8 cellular contexts compared by ENCODE assay signal in genomic region chr13:42548731-42549554, GRCh38. TPM values are rescaled to one million over a fixed set of nuclear protein-coding genes. Genes with fewer than 3 reads are reported as not detected.
DNase-seq lines count a peak whose midpoint lies in the region; ATAC-seq lines count a peak whose summit lies in the region.

No MANE protein-coding gene starts in this region.

- H3K9me3 Mint-ChIP-seq in memory B cell = no peaks in the 10 kb centered on the region
- H3K9me3 Mint-ChIP-seq in CD4-positive, alpha-beta memory T cell = no peaks in the 10 kb centered on the region

- H3K36me3 ChIP-seq in MG63 = no peaks in the 10 kb centered on the region
- no peaks in the 10 kb centered on the region for H3K36me3 ChIP-seq in CD4-positive, alpha-beta memory T cell (ENCODE audit: insufficient read depth, low read length)

- no peaks in the 10 kb centered on the region for H3K36me3 Mint-ChIP-seq in memory B cell
- H3K36me3 Mint-ChIP-seq in CD4-positive, alpha-beta memory T cell = no peaks in the 10 kb centered on the region

- H3K9me3 ChIP-seq in MG63 = no peaks in the 10 kb centered on the region
- no peaks in the 10 kb centered on the region for H3K9me3 ChIP-seq in CD4-positive, alpha-beta memory T cell (ENCODE audit: control insufficient read depth in 1 of 2, low read length in 2 of 2)

- CTCF ChIA-PET in CD4-positive, alpha-beta memory T cell (lab: Charles Lee; ENCODE audit: partially characterized antibody) = no interaction called here

- peaks cover 12% of the 10 kb centered on the region for H3K4me1 Mint-ChIP-seq in memory B cell
- no peaks in the 10 kb centered on the region for H3K4me1 Mint-ChIP-seq in CD4-positive, alpha-beta memory T cell

- H3K27me3 Mint-ChIP-seq in memory B cell = peaks cover 2% of the 10 kb centered on the region
- no peaks in the 10 kb centered on the region for H3K27me3 Mint-ChIP-seq in CD4-positive, alpha-beta memory T cell

- peak; percentile 43 for DNase-seq in SKM-1 (lab: John Stamatoyannopoulos, UW; ENCODE audit: unreplicated experiment)
- peak; percentile 20 to 32 for DNase-seq in memory B cell (ENCODE audit: low spot score in 2 of 2)
- DNase-seq in MG63 = no peak
- DNase-seq in AG08396 (ENCODE audit: low spot score) = no peak
- DNase-seq in kidney tubule cell (ENCODE audit: low spot score) = no peak
- no peak for DNase-seq in CD4-positive, alpha-beta memory T cell

- no peak overlapping the region for H3K27ac ChIP-seq in CD4-positive, alpha-beta memory T cell (ENCODE audit: low read depth, low read length)

- no peaks in the 10 kb centered on the region for H3K4me1 ChIP-seq in CD4-positive, alpha-beta memory T cell (ENCODE audit: insufficient read depth, low read length)

- ATAC-seq in GM19025 (IDR thresholded peaks at IDR 0.05; ENCODE audit: low read depth, unreplicated experiment) (peak; percentile 96), HG02973 (IDR thresholded peaks at IDR 0.05; ENCODE audit: unreplicated experiment) (peak; percentile 94), memory B cell (ENCODE audit: low read depth) (peak; percentile 94)

- peak overlapping the region; percentile 33 for H3K4me3 Mint-ChIP-seq in memory B cell
- no peak overlapping the region for H3K4me3 Mint-ChIP-seq in CD4-positive, alpha-beta memory T cell

- no peaks in the 10 kb centered on the region for H3K27me3 ChIP-seq in MG63
- H3K27me3 ChIP-seq in CD4-positive, alpha-beta memory T cell (ENCODE audit: insufficient read depth, low read length) = no peaks in the 10 kb centered on the region

- intact Hi-C loops in CD4-positive, alpha-beta memory T cell (cut with micrococcal nuclease) = no loop called here

- peak overlapping the region; percentile 82 for H3K27ac Mint-ChIP-seq in memory B cell
- H3K27ac Mint-ChIP-seq in CD4-positive, alpha-beta memory T cell = no peak overlapping the region

- POLR2A ChIA-PET in CD4-positive, alpha-beta memory T cell (lab: Charles Lee; ENCODE audit: partially characterized antibody) = no interaction called here

- no peak overlapping the region for H3K4me3 ChIP-seq in MG63
- no peak overlapping the region for H3K4me3 ChIP-seq in CD4-positive, alpha-beta memory T cell (ENCODE audit: low read length in 2 of 2)

RNA-seq across cellular contexts. Expression of gene TNFSF11, which starts 25.0 kb away (rescaled TPM):
- total RNA-seq in MG63 (2014; rRNA removed; shearing (Covaris generic); ENCODE audit: low replicate concordance) = not detected in 2 replicates
- under 1 TPM; 0.33 to 0.38 TPM for total RNA-seq in CD4-positive, alpha-beta memory T cell
- polyA plus RNA-seq in CD4-positive, alpha-beta memory T cell = under 1 TPM; 0.18 to 0.33 TPM

Comparison
In these comparisons a context has a peak if more than half of its experiments do, and no peak if none do; other contexts are left out.
1. DNase-seq: peak in SKM-1 (single experiment) and memory B cell (2 of 2); none in MG63 (single experiment), AG08396 (single experiment), kidney tubule cell (single experiment) and CD4-positive, alpha-beta memory T cell (0 of 5).
2. Peak in every context shown above with its lines, with median percentiles within 50 percentile points of each other: ATAC-seq.